Comparison of ENCODE assay signal across 5 cellular contexts in the genomic region with DNA sequence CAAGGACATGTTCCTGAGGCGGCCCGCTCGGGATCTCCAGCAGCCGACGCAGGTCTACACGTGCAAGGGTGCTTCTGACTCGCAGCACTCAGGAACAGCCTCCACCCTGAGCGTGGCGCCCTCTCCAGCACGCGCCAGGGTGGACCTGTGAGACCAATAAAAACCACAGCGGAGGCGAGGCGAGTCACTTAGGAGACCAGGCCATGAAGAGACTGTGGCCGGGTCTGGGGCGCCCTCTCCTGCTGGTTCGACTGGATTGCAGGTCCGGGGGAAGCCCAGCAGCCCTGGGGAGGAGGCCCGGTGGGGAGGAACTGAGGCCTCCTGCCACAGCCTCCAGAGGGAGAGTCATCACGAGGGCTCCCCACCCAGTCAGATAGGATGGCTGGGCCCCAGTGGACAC. TPM values are rescaled to one million over a fixed set of nuclear protein-coding genes. Genes with fewer than 3 reads are reported as not detected.
DNase-seq lines count a peak whose midpoint lies in the region; ATAC-seq and TF ChIP-seq lines count a peak whose summit lies in the region.
"Not testable (repeated sequence)": the region's sequence is repeated elsewhere in the genome, so short reads cannot be mapped to it uniquely, and the experiment has no call there.

No MANE protein-coding gene starts in this region.

- H3K9me3 ChIP-seq in RWPE2 (ENCODE audit: severe bottlenecking); lower lobe of right lung: not testable (repeated sequence)

- TF ChIP-seq CTCF in RWPE2 (IDR thresholded peaks at IDR 0.05; ENCODE audit: poor library complexity, severe bottlenecking); lower lobe of right lung (IDR thresholded peaks at IDR 0.05): not testable (repeated sequence)

- not testable (repeated sequence) for H3K27me3 ChIP-seq in RWPE2 (ENCODE audit: insufficient read depth, poor library complexity, severe bottlenecking); lower lobe of right lung (ENCODE audit: low read depth)

- H3K36me3 ChIP-seq in RWPE2 (ENCODE audit: low read depth); lower lobe of right lung: not testable (repeated sequence)

- H3K9me3 Mint-ChIP-seq in central memory CD8-positive, alpha-beta T cell, result not testable (repeated sequence)

- H3K27me3 Mint-ChIP-seq in central memory CD8-positive, alpha-beta T cell, result not testable (repeated sequence)

- ATAC-seq in GM19035 (IDR thresholded peaks at IDR 0.05; ENCODE audit: unreplicated experiment) (peak; percentile 32), HG02623 (IDR thresholded peaks at IDR 0.05; ENCODE audit: unreplicated experiment) (peak; percentile 24), RWPE2 (ENCODE audit: low read depth) (peak; percentile 3; the same call in 1 of the 3 replicates), lower lobe of right lung (peak; percentile 48 to 74)
- ATAC-seq in central memory CD8-positive, alpha-beta T cell (replicated peaks; ENCODE audit: extremely low read depth, poor library complexity, severe bottlenecking), result peak; percentile 37

- not testable (repeated sequence) for H3K27ac Mint-ChIP-seq in central memory CD8-positive, alpha-beta T cell (ENCODE audit: low read depth)

- not testable (repeated sequence) for H3K4me3 Mint-ChIP-seq in central memory CD8-positive, alpha-beta T cell

- not testable (repeated sequence) for H3K4me3 ChIP-seq in RWPE2 (ENCODE audit: severe bottlenecking); lower lobe of right lung

- intact Hi-C loops in lower lobe of right lung (cut with DNase I), result not testable (repeated sequence)

- not testable (repeated sequence) for H3K4me1 Mint-ChIP-seq in central memory CD8-positive, alpha-beta T cell

- H3K27ac ChIP-seq in RWPE2 (ENCODE audit: poor library complexity, severe bottlenecking); lower lobe of right lung: not testable (repeated sequence)

- H3K36me3 Mint-ChIP-seq in central memory CD8-positive, alpha-beta T cell (ENCODE audit: insufficient read depth), result not testable (repeated sequence)

- DNase-seq in RWPE2 (ENCODE audit: low spot score); central memory CD8-positive, alpha-beta T cell (ENCODE audit: low spot score in 2 of 2); lower lobe of right lung: not testable (repeated sequence)

- H3K4me1 ChIP-seq in RWPE2 (ENCODE audit: insufficient read depth, poor library complexity, severe bottlenecking); lower lobe of right lung: not testable (repeated sequence)

RNA-seq across cellular contexts. Expression of a gene that starts 9.0 kb away (rescaled TPM):
- total RNA-seq in lower lobe of right lung, result 50.9 TPM

RNA-seq across cellular contexts. Expression of a gene that starts 10.1 kb away (rescaled TPM):
- total RNA-seq in lower lobe of right lung, result 2,678 TPM

RNA-seq across cellular contexts. Expression of a gene that starts 13.7 kb away (rescaled TPM):
- total RNA-seq in lower lobe of right lung, result 1,080 TPM

RNA-seq across cellular contexts. Expression of a gene that starts 21.0 kb away (rescaled TPM):
- total RNA-seq in lower lobe of right lung, result 36.1 TPM

RNA-seq across cellular contexts. Expression of a gene that starts 23.2 kb away (rescaled TPM):
- total RNA-seq in lower lobe of right lung, result 47.8 TPM

Comparison
In these comparisons a context has a peak if more than half of its experiments do, and no peak if none do; other contexts are left out.
1. ATAC-seq: peak in every context shown above with its lines; median percentile 61 in lower lobe of right lung; 37 in central memory CD8-positive, alpha-beta T cell; 32 in GM19035; 24 in HG02623; 3 in RWPE2.